In genomic region chr3:24854748-24855147, GRCh38 we compare ENCODE assay signal across 17 cellular contexts.
DNase-seq lines count a peak whose midpoint lies in the region; FAIRE-seq and TF ChIP-seq lines count a peak whose summit lies in the region.
"Had no signal": no experiment of that assay in that cellular context is flagged by ENCODE, and none has a peak within 500 bp of the region (broad histone marks: within the 10 kb centered on the region; RNA-seq: fewer than 3 reads in every experiment).

No MANE protein-coding gene starts in this region.

- no peak overlapping the region for H3K4me3 ChIP-seq in neuronal stem cell (ENCODE audit: low read length in 2 of 2)
- H3K4me3 ChIP-seq: BLaER1 treated with 17β-estradiol and CSF1 and Interleukin-3, amounts not matched to agents 10 nM and 100 nM had no signal

- TF ChIP-seq CTCF in D721Med (IDR thresholded peaks at IDR 0.05; ENCODE audit: insufficient read depth, missing control alignments) (no peak), nephron progenitor cell (IDR thresholded peaks at IDR 0.05) (no peak)

- no peak overlapping the region for H2BK12ac ChIP-seq in neuronal stem cell (ENCODE audit: low read length)

- H3K4me1 Mint-ChIP-seq in nephron progenitor cell = peaks cover 35% of the 10 kb centered on the region
- no peaks in the 10 kb centered on the region for H3K4me1 Mint-ChIP-seq in activated CD4-positive, alpha-beta T cell treated with anti-CD3 and anti-CD28 coated beads, Interleukin-2, amount 10 ng/mL, durations not matched to agents 24 days and 14 days
- H3K4me1 Mint-ChIP-seq: CD4-positive, CD25-positive, alpha-beta regulatory T cell; IgD-negative memory B cell had no signal

- peak; percentile 6 to 18 for DNase-seq in NCI-H2081 (lab: John Stamatoyannopoulos, UW)
- no peak for DNase-seq in NCI-H2081 treated with DMSO at 0.1 percent for 48 hours (lab: John Stamatoyannopoulos, UW)
- no peak for DNase-seq in D721Med (ENCODE audit: insufficient read length, low spot score)
- DNase-seq in NCI-H2171 treated with DMSO at 0.1 percent for 48 hours (lab: John Stamatoyannopoulos, UW) = peak; percentile 89
- DNase-seq in nephron progenitor cell = no peak
- DNase-seq in neuronal stem cell (ENCODE audit: low spot score) = no peak
- no peak for DNase-seq in activated CD4-positive, alpha-beta T cell treated with anti-CD3 and anti-CD28 coated beads, Interleukin-2, amount 10 ng/mL, durations not matched to agents 24 days and 14 days
- DNase-seq: ACHN; CD4-positive, CD25-positive, alpha-beta regulatory T cell; DMS153; EL; GOT3; H9 had no signal

- H3K4me3 Mint-ChIP-seq in nephron progenitor cell = no peak overlapping the region
- no peak overlapping the region for H3K4me3 Mint-ChIP-seq in activated CD4-positive, alpha-beta T cell treated with anti-CD3 and anti-CD28 coated beads, Interleukin-2, amount 10 ng/mL, durations not matched to agents 24 days and 14 days
- H3K4me3 Mint-ChIP-seq: CD4-positive, CD25-positive, alpha-beta regulatory T cell; H9; IgD-negative memory B cell had no signal

- no peak overlapping the region for H2BK15ac ChIP-seq in neuronal stem cell (ENCODE audit: low read length)

- no peak overlapping the region for H2BK120ac ChIP-seq in neuronal stem cell (ENCODE audit: low read depth, low read length)

- H3K27me3 Mint-ChIP-seq in nephron progenitor cell (ENCODE audit: low read depth, poor library complexity) = no peaks in the 10 kb centered on the region
- H3K27me3 Mint-ChIP-seq in activated CD4-positive, alpha-beta T cell treated with anti-CD3 and anti-CD28 coated beads, Interleukin-2, amount 10 ng/mL, durations not matched to agents 24 days and 14 days = no peaks in the 10 kb centered on the region
- H3K27me3 Mint-ChIP-seq: CD4-positive, CD25-positive, alpha-beta regulatory T cell; IgD-negative memory B cell had no signal

- H3K4me2 ChIP-seq in neuronal stem cell (ENCODE audit: insufficient read depth, low read length, poor library complexity, severe bottlenecking) = no peak overlapping the region
- H3K4me2 ChIP-seq: BLaER1 treated with 17β-estradiol and CSF1 and Interleukin-3, amounts not matched to agents 10 nM and 100 nM had no signal

- WGBS in neuronal stem cell (ENCODE audit: extremely low coverage in 2 of 2, insufficient read length in 2 of 2, insufficient replicate concordance in 1 of 2), 2 donors = no CpG with 5 or more reads among the region's 4 CpGs

- H3K4me1 ChIP-seq in neuronal stem cell (ENCODE audit: control insufficient read depth in 2 of 2, insufficient read depth in 1 of 2, low read depth in 1 of 2, low read length in 2 of 2) = no peaks in the 10 kb centered on the region

- no peak overlapping the region for H3K23ac ChIP-seq in neuronal stem cell (ENCODE audit: low read depth, low read length, poor library complexity)

- no peak overlapping the region for H2AK5ac ChIP-seq in neuronal stem cell (ENCODE audit: low read depth, low read length)

- no peak overlapping the region for H2AFZ ChIP-seq in neuronal stem cell (ENCODE audit: low read length)

- no peak overlapping the region for H3K9ac ChIP-seq in neuronal stem cell (ENCODE audit: low read depth, low read length, poor library complexity)
- H3K9ac ChIP-seq: BLaER1 treated with 17β-estradiol and CSF1 and Interleukin-3, amounts not matched to agents 10 nM and 100 nM had no signal

- no peaks in the 10 kb centered on the region for H3K36me3 ChIP-seq in neuronal stem cell (replicated peaks in 1 of 2; ENCODE audit: control insufficient read depth in 2 of 2, insufficient read depth in 2 of 2, low read length in 2 of 2)
- H3K36me3 ChIP-seq: BLaER1 treated with 17β-estradiol and CSF1 and Interleukin-3, amounts not matched to agents 10 nM and 100 nM had no signal

- no peaks in the 10 kb centered on the region for H3K9me3 Mint-ChIP-seq in nephron progenitor cell
- H3K9me3 Mint-ChIP-seq in activated CD4-positive, alpha-beta T cell treated with anti-CD3 and anti-CD28 coated beads, Interleukin-2, amount 10 ng/mL, durations not matched to agents 24 days and 14 days = no peaks in the 10 kb centered on the region
- H3K9me3 Mint-ChIP-seq: H9 had no signal

- intact Hi-C loops in activated CD4-positive, alpha-beta T cell treated with anti-CD3 and anti-CD28 coated beads, Interleukin-2, amount 10 ng/mL, durations not matched to agents 24 days and 14 days (cut with micrococcal nuclease) = no loop called here

- no peak overlapping the region for H2BK5ac ChIP-seq in neuronal stem cell (ENCODE audit: low read length)

- H3K18ac ChIP-seq in neuronal stem cell (ENCODE audit: low read length) = no peak overlapping the region

- H4K8ac ChIP-seq in neuronal stem cell (ENCODE audit: low read depth, low read length) = no peak overlapping the region

- H3K79me1 ChIP-seq in neuronal stem cell (ENCODE audit: low read depth, low read length) = no peaks in the 10 kb centered on the region

- H3K27ac Mint-ChIP-seq in nephron progenitor cell = peak overlapping the region; percentile 1
- H3K27ac Mint-ChIP-seq in activated CD4-positive, alpha-beta T cell treated with anti-CD3 and anti-CD28 coated beads, Interleukin-2, amount 10 ng/mL, durations not matched to agents 24 days and 14 days = no peak overlapping the region
- H3K27ac Mint-ChIP-seq: CD4-positive, CD25-positive, alpha-beta regulatory T cell; H9; IgD-negative memory B cell had no signal

- H3K4ac ChIP-seq in neuronal stem cell (ENCODE audit: low read length) = no peak overlapping the region

- no peak overlapping the region for H3K27ac ChIP-seq in neuronal stem cell (replicated peaks; ENCODE audit: low read length)
- H3K27ac ChIP-seq: BLaER1 treated with 17β-estradiol and CSF1 and Interleukin-3, amounts not matched to agents 10 nM and 100 nM had no signal

- H3K36me3 Mint-ChIP-seq in nephron progenitor cell (ENCODE audit: low read depth) = no peaks in the 10 kb centered on the region
- no peaks in the 10 kb centered on the region for H3K36me3 Mint-ChIP-seq in activated CD4-positive, alpha-beta T cell treated with anti-CD3 and anti-CD28 coated beads, Interleukin-2, amount 10 ng/mL, durations not matched to agents 24 days and 14 days (ENCODE audit: low read depth)
- H3K36me3 Mint-ChIP-seq: CD4-positive, CD25-positive, alpha-beta regulatory T cell; IgD-negative memory B cell had no signal

- H3K9me3 ChIP-seq in neuronal stem cell (replicated peaks in 1 of 2; ENCODE audit: control insufficient read depth in 2 of 2, insufficient read depth in 1 of 2, low read depth in 1 of 2, low read length in 2 of 2) = no peaks in the 10 kb centered on the region
- H3K9me3 ChIP-seq: BLaER1 treated with 17β-estradiol and CSF1 and Interleukin-3, amounts not matched to agents 10 nM and 100 nM had no signal

- FAIRE-seq in D721Med (lab: Jason Lieb, UNC) = peak; percentile 21
- FAIRE-seq: G401.6, GM12891 had no signal

- no peak overlapping the region for H4K91ac ChIP-seq in neuronal stem cell (ENCODE audit: low read depth, low read length, poor library complexity)

- H3K27me3 ChIP-seq in neuronal stem cell (ENCODE audit: control insufficient read depth in 3 of 3, insufficient read depth in 3 of 3, low read depth in 1 of 3, low read length in 3 of 3) = no peaks in the 10 kb centered on the region
- H3K27me3 ChIP-seq: BLaER1 treated with 17β-estradiol and CSF1 and Interleukin-3, amounts not matched to agents 10 nM and 100 nM had no signal

- H3K14ac ChIP-seq in neuronal stem cell (ENCODE audit: low read length) = no peak overlapping the region

Comparison
In these comparisons a context has a peak if more than half of its experiments do, and no peak if none do; other contexts are left out.
1. DNase-seq: peak in NCI-H2081 (2 of 2) and NCI-H2171 treated with DMSO at 0.1 percent for 48 hours (single experiment); none in NCI-H2081 treated with DMSO at 0.1 percent for 48 hours (single experiment), D721Med (single experiment), nephron progenitor cell (single experiment), neuronal stem cell (single experiment) and activated CD4-positive, alpha-beta T cell treated with anti-CD3 and anti-CD28 coated beads, Interleukin-2, amount 10 ng/mL, durations not matched to agents 24 days and 14 days (single experiment).